In genomic region chr10:34716958-34717357, GRCh38 we compare ENCODE assay signal across 1 cellular context.
TF ChIP-seq lines count a peak whose summit lies in the region.

No MANE protein-coding gene starts in this region.

TF ChIP-seq in HEK293, 187 proteins besides CTCF, POLR2A, EP300 and RAD21 (continued from another document):
- TF ChIP-seq ZNF148 (tag by site-specific recombination; IDR thresholded peaks at IDR 0.05; ENCODE audit: borderline replicate concordance) = no peak
- TF ChIP-seq OVOL3 (tag by site-specific recombination; IDR thresholded peaks at IDR 0.05) = no peak
- peak; percentile 95 for TF ChIP-seq FEZF1 (tag by site-specific recombination; IDR thresholded peaks at IDR 0.05)
